ENCODE assay signal across 8 cellular contexts in the genomic region with DNA sequence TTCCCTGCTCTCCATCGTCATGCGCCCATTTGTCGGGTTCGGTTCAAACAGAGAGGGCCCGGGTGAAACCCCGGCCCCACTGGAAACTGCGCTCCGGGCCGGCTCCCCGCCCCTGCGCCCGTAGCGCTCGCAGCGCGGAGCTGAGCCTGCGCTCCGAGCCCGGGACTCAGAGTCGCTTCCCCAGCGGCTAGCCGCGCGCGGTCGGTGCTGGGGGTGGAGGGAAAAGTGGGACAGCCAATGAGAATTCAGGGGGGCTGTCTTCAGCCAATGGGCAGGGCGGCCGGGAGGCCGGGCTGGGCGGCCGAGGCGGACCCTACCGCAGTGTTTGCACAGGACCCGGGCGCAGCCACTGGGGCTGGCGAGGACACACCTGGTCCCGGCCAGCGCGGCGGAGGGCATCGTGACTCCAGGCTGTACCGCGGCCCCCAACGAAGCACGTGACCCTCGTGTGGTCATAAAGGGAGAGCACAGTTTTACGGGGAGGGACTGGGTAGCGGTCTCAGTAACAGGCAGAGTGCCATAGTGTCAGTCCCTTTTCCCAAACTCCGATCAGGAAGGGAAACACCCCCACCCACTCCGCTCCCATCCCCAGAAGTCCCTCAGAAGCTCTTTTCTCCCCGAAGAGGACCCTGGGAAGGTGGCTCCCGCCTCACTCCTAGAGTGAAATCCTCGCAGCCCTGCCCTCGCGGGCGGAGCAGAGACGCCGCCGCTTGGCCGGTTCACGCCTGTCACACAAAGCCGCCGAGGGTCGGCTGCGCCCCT. TPM values are rescaled to one million over a fixed set of nuclear protein-coding genes. Genes with fewer than 3 reads are reported as not detected.
A peak's percentile ranks its signal among the peaks of the same experiment; 100 is the strongest.
DNase-seq lines count a peak whose midpoint lies in the region; ATAC-seq, FAIRE-seq and TF ChIP-seq lines count a peak whose summit lies in the region.

A gene (minus strand): TSS at position 174 of the 762 bp plus-strand sequence. CDS start 153 bp downstream, at position 21.

- no peaks in the 10 kb centered on the region for H3K36me3 Mint-ChIP-seq in activated T-helper 2 cell treated with anti-CD3 and anti-CD28 coated beads, Interferon-gamma antibody, Interleukin-2, Interleukin-4, amounts not matched to agents 10 μg/mL and 5 μg/mL and 100 μg/mL, durations not matched to agents 14 hours and 24 hours and 36 hours (ENCODE audit: low read depth)
- H3K36me3 Mint-ChIP-seq in natural killer cell treated with Interleukin-12 subunit alpha and Interleukin-12 subunit beta and Interleukin-15 and Interleukin-18, amount 100 ng/mL, for 72 hours: no peaks in the 10 kb centered on the region

- no peaks in the 10 kb centered on the region for H3K9me3 ChIP-seq in stomach

- peaks cover 0 to 23% (median 0%) of the 10 kb centered on the region in 3 donors for H3K27me3 ChIP-seq in stomach

- H3K4me1 ChIP-seq in stomach: peaks cover 38 to 55% (median 47%) of the 10 kb centered on the region in 4 donors

- DNase-seq in EH (ENCODE audit: low read depth) (peak; percentile 87), KG1 (lab: John Stamatoyannopoulos, UW) (peak; percentile 60), RCC 7860 (ENCODE audit: low spot score) (peak; percentile 59), fibroblast of peridontal ligament (ENCODE audit: extremely low read depth) (peak; percentile 81), stomach (peak; percentile 91)
- peak; percentile 80 for DNase-seq in activated T-helper 2 cell treated with anti-CD3 and anti-CD28 coated beads, Interferon-gamma antibody, Interleukin-2, Interleukin-4, amounts not matched to agents 10 μg/mL and 5 μg/mL and 100 μg/mL, durations not matched to agents 14 hours and 24 hours and 36 hours (ENCODE audit: low spot score)
- peak; percentile 88 for DNase-seq in natural killer cell treated with Interleukin-12 subunit alpha and Interleukin-12 subunit beta and Interleukin-15 and Interleukin-18, amount 100 ng/mL, for 72 hours (ENCODE audit: low spot score)

- peaks cover 16% of the 10 kb centered on the region for H3K4me1 Mint-ChIP-seq in activated T-helper 2 cell treated with anti-CD3 and anti-CD28 coated beads, Interferon-gamma antibody, Interleukin-2, Interleukin-4, amounts not matched to agents 10 μg/mL and 5 μg/mL and 100 μg/mL, durations not matched to agents 14 hours and 24 hours and 36 hours (ENCODE audit: low read depth)
- peaks cover 21 to 22% of the 10 kb centered on the region in 2 donors for H3K4me1 Mint-ChIP-seq in natural killer cell treated with Interleukin-12 subunit alpha and Interleukin-12 subunit beta and Interleukin-15 and Interleukin-18, amount 100 ng/mL, for 72 hours (ENCODE audit: low read depth in 2 of 2)

- peak within 1 kb of the TSS; percentile 83 to 91 (median 89) for H3K27ac ChIP-seq in stomach

- ATAC-seq in GM21737 (IDR thresholded peaks at IDR 0.05; ENCODE audit: unreplicated experiment): peak; percentile 85
- peak; percentile 92 to 94 for ATAC-seq in natural killer cell treated with Interleukin-12 subunit alpha and Interleukin-12 subunit beta and Interleukin-15 and Interleukin-18, amount 100 ng/mL, for 72 hours

- no peaks in the 10 kb centered on the region for H3K36me3 ChIP-seq in stomach

- peak within 1 kb of the TSS; percentile 93 for H3K4me3 Mint-ChIP-seq in activated T-helper 2 cell treated with anti-CD3 and anti-CD28 coated beads, Interferon-gamma antibody, Interleukin-2, Interleukin-4, amounts not matched to agents 10 μg/mL and 5 μg/mL and 100 μg/mL, durations not matched to agents 14 hours and 24 hours and 36 hours (ENCODE audit: low read depth)
- peak within 1 kb of the TSS; percentile 95 for H3K4me3 Mint-ChIP-seq in natural killer cell treated with Interleukin-12 subunit alpha and Interleukin-12 subunit beta and Interleukin-15 and Interleukin-18, amount 100 ng/mL, for 72 hours

- H3K27ac Mint-ChIP-seq in activated T-helper 2 cell treated with anti-CD3 and anti-CD28 coated beads, Interferon-gamma antibody, Interleukin-2, Interleukin-4, amounts not matched to agents 10 μg/mL and 5 μg/mL and 100 μg/mL, durations not matched to agents 14 hours and 24 hours and 36 hours: peak within 1 kb of the TSS; percentile 88
- H3K27ac Mint-ChIP-seq in natural killer cell treated with Interleukin-12 subunit alpha and Interleukin-12 subunit beta and Interleukin-15 and Interleukin-18, amount 100 ng/mL, for 72 hours: peak within 1 kb of the TSS in 1 of 2 donors; percentile 81

- no peak for TF ChIP-seq EP300 in stomach (IDR thresholded peaks at IDR 0.05)

- 0 to 1% (median 0%) methylated on average over 10 to 65 of the region's 65 CpGs for WGBS in stomach, 5 donors

- H3K4me3 ChIP-seq in stomach: peak within 1 kb of the TSS; percentile 62 to 65 (median 64)

- peaks cover 38% of the 10 kb centered on the region for H3K27me3 Mint-ChIP-seq in activated T-helper 2 cell treated with anti-CD3 and anti-CD28 coated beads, Interferon-gamma antibody, Interleukin-2, Interleukin-4, amounts not matched to agents 10 μg/mL and 5 μg/mL and 100 μg/mL, durations not matched to agents 14 hours and 24 hours and 36 hours (ENCODE audit: low read depth)
- peaks cover 25 to 36% of the 10 kb centered on the region in 2 donors for H3K27me3 Mint-ChIP-seq in natural killer cell treated with Interleukin-12 subunit alpha and Interleukin-12 subunit beta and Interleukin-15 and Interleukin-18, amount 100 ng/mL, for 72 hours

- TF ChIP-seq CTCF in stomach (IDR thresholded peaks at IDR 0.05): no peak

- FAIRE-seq in RCC 7860 (lab: Jason Lieb, UNC): no peak

- intact Hi-C loops in activated T-helper 2 cell treated with anti-CD3 and anti-CD28 coated beads, Interferon-gamma antibody, Interleukin-2, Interleukin-4, amounts not matched to agents 10 μg/mL and 5 μg/mL and 100 μg/mL, durations not matched to agents 14 hours and 24 hours and 36 hours (cut with micrococcal nuclease): loop anchor here (1.0 to 5.0 kb wide), 4 partner anchors 16 to 233 kb away; a partner anchor contains a TSS
- intact Hi-C loops in stomach (cut with DNase I; ENCODE audit: low total_unique reads): no loop called here

- H3K9me3 Mint-ChIP-seq in activated T-helper 2 cell treated with anti-CD3 and anti-CD28 coated beads, Interferon-gamma antibody, Interleukin-2, Interleukin-4, amounts not matched to agents 10 μg/mL and 5 μg/mL and 100 μg/mL, durations not matched to agents 14 hours and 24 hours and 36 hours: no peaks in the 10 kb centered on the region
- no peaks in the 10 kb centered on the region for H3K9me3 Mint-ChIP-seq in natural killer cell treated with Interleukin-12 subunit alpha and Interleukin-12 subunit beta and Interleukin-15 and Interleukin-18, amount 100 ng/mL, for 72 hours

- TF ChIP-seq POLR2A in stomach (IDR thresholded peaks at IDR 0.05): peak in 1 of 4 donors; percentile 49

RNA-seq across cellular contexts. Expression of the gene that starts here (rescaled TPM):
- total RNA-seq in activated T-helper 2 cell treated with anti-CD3 and anti-CD28 coated beads, Interferon-gamma antibody, Interleukin-2, Interleukin-4, amounts not matched to agents 10 μg/mL and 5 μg/mL and 100 μg/mL, durations not matched to agents 14 hours and 24 hours and 36 hours: 0.43 and 2.2 TPM in 2 replicates
- under 1 TPM in 1 of 2 donors, not detected in 1; 0.45 TPM for total RNA-seq in natural killer cell treated with Interleukin-12 subunit alpha and Interleukin-12 subunit beta and Interleukin-15 and Interleukin-18, amount 100 ng/mL, for 72 hours
- 1 to 10 TPM; 1.0 to 4.7 (median 3.2) TPM for total RNA-seq in stomach
- polyA plus RNA-seq in stomach: 1 to 10 TPM; 1.7 to 6.1 (median 2.1) TPM

Comparison
In these comparisons a context has a peak if more than half of its experiments do, and no peak if none do; other contexts are left out.
1. Peak in every context shown above with its lines: DNase-seq, ATAC-seq, H3K4me3 ChIP-seq and H3K27ac ChIP-seq.
2. Peak in DNase-seq and ATAC-seq in natural killer cell treated with Interleukin-12 subunit alpha and Interleukin-12 subunit beta and Interleukin-15 and Interleukin-18, amount 100 ng/mL, for 72 hours; RNA of the gene not detected or under 1 TPM.